In the genomic region with DNA sequence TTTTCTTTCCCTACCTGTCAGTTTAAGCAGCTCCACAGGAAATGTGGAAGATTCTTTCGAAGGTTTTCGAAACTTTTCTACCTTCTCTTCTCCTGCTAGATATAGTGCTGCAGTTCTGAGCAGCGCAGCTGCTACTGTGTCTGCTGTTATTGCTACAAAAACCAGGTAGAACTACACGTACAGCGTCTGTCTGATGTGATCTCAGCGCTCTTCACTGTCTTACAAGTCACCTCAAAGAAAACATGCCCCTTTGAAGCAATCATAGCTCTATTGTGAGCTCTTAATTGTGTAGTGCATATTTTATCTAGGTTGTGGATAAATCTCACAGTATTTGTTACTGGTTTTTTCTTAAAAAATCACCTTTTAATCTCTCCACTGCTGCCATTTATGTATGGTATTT, we compare ENCODE assay signal across 23 cellular contexts.
"Had no signal": no experiment of that assay in that cellular context is flagged by ENCODE, and none has a peak within 500 bp of the region (broad histone marks: within the 10 kb centered on the region; RNA-seq: fewer than 3 reads in every experiment).

No MANE protein-coding gene starts in this region.

- H3K4me3 Mint-ChIP-seq: memory B cell; mesothelial cell of epicardium; nephron progenitor cell; stimulated activated effector memory CD8-positive, alpha-beta T cell treated with anti-CD3 and anti-CD28 coated beads, Interleukin-12 subunit alpha, Interleukin-12 subunit beta, amount 100 ng/mL, for 72 hours; stimulated activated naive CD8-positive, alpha-beta T cell treated with anti-CD3 and anti-CD28 coated beads, Interleukin-15, Interleukin-2, amounts not matched to agents 100 ng/mL and 50 ng/mL, for 24 hours had no signal

- H3K27ac ChIP-seq: colonic mucosa, esophagus squamous epithelium, left ventricle myocardium inferior, lower lobe of right lung, neutrophil, psoas muscle, right lobe of liver, testis, transverse colon had no signal

- ATAC-seq: gastroesophageal sphincter; left cardiac atrium; lower lobe of right lung; psoas muscle; right lobe of liver; stimulated activated effector memory CD8-positive, alpha-beta T cell treated with anti-CD3 and anti-CD28 coated beads, Interleukin-12 subunit alpha, Interleukin-12 subunit beta, amount 100 ng/mL, for 72 hours had no signal

- H3K27me3 Mint-ChIP-seq: memory B cell; stimulated activated naive CD8-positive, alpha-beta T cell treated with anti-CD3 and anti-CD28 coated beads, Interleukin-15, Interleukin-2, amounts not matched to agents 100 ng/mL and 50 ng/mL, for 24 hours had no signal

- H3K9me3 Mint-ChIP-seq: memory B cell; mesothelial cell of epicardium; nephron progenitor cell; stimulated activated effector memory CD8-positive, alpha-beta T cell treated with anti-CD3 and anti-CD28 coated beads, Interleukin-12 subunit alpha, Interleukin-12 subunit beta, amount 100 ng/mL, for 72 hours; stimulated activated naive CD8-positive, alpha-beta T cell treated with anti-CD3 and anti-CD28 coated beads, Interleukin-15, Interleukin-2, amounts not matched to agents 100 ng/mL and 50 ng/mL, for 24 hours had no signal

- H3K9me3 ChIP-seq: colonic mucosa, esophagus squamous epithelium, gastroesophageal sphincter, left ventricle myocardium inferior, lower lobe of right lung, neutrophil, psoas muscle, right lobe of liver, testis, transverse colon had no signal

- H3K36me3 ChIP-seq: colonic mucosa, esophagus squamous epithelium, neutrophil had no signal

- H3K36me3 Mint-ChIP-seq: mesothelial cell of epicardium; stimulated activated effector memory CD8-positive, alpha-beta T cell treated with anti-CD3 and anti-CD28 coated beads, Interleukin-12 subunit alpha, Interleukin-12 subunit beta, amount 100 ng/mL, for 72 hours had no signal

- H3K27ac Mint-ChIP-seq: mesothelial cell of epicardium; stimulated activated effector memory CD8-positive, alpha-beta T cell treated with anti-CD3 and anti-CD28 coated beads, Interleukin-12 subunit alpha, Interleukin-12 subunit beta, amount 100 ng/mL, for 72 hours; stimulated activated naive CD8-positive, alpha-beta T cell treated with anti-CD3 and anti-CD28 coated beads, Interleukin-15, Interleukin-2, amounts not matched to agents 100 ng/mL and 50 ng/mL, for 24 hours had no signal

- H3K4me3 ChIP-seq: colonic mucosa, esophagus squamous epithelium, gastroesophageal sphincter, left ventricle myocardium inferior, lower lobe of right lung, psoas muscle, right lobe of liver, testis, transverse colon had no signal

- DNase-seq: colonic mucosa; dermis blood vessel endothelial cell; esophagus squamous epithelium; foreskin fibroblast; glutamatergic neuron; kidney; left cardiac atrium; left ventricle myocardium inferior; lower lobe of right lung; nephron progenitor cell; psoas muscle; retina; right lobe of liver; stimulated activated CD4-positive, alpha-beta T cell treated with anti-CD3 and anti-CD28 coated beads, Interleukin-4, amount 100 ng/mL, for 1 hour; stimulated activated CD8-positive, alpha-beta memory T cell treated with anti-CD3 and anti-CD28 coated beads, Interleukin-4, amount 100 ng/mL, for 48 hours; testis; transverse colon had no signal

- H3K4me1 Mint-ChIP-seq: memory B cell had no signal

- H3K4me1 ChIP-seq: colonic mucosa, esophagus squamous epithelium, lower lobe of right lung, psoas muscle, right lobe of liver, testis had no signal

- H3K27me3 ChIP-seq: colonic mucosa, esophagus squamous epithelium, gastroesophageal sphincter, neutrophil, right lobe of liver, testis, transverse colon had no signal
